Comparison of ENCODE assay signal across 8 cellular contexts in genomic region chr19:47447470-47448359, GRCh38. TPM values are rescaled to one million over a fixed set of nuclear protein-coding genes. Genes with fewer than 3 reads are reported as not detected.
A peak's percentile ranks its signal among the peaks of the same experiment; 100 is the strongest.
DNase-seq lines count a peak whose midpoint lies in the region; ATAC-seq, FAIRE-seq and TF ChIP-seq lines count a peak whose summit lies in the region.

No MANE protein-coding gene starts in this region.

- TF ChIP-seq EP300 in H1 (IDR thresholded peaks at IDR 0.05; ENCODE audit: borderline replicate concordance in 1 of 2, low read depth in 2 of 2, low read length in 2 of 2), result no peak

- peaks cover 2 to 19% of the 10 kb centered on the region in 2 experiments for H4K20me1 ChIP-seq in H1 (replicated peaks in 1 of 2; ENCODE audit: control insufficient read depth in 1 of 2, insufficient read depth in 2 of 2, low read length in 2 of 2)

- H3K27me3 ChIP-seq in CD4-positive, alpha-beta T cell (ENCODE audit: control insufficient read depth, insufficient read depth, low read length), result peaks cover 31% of the 10 kb centered on the region
- peaks cover 0 to 9% (median 9%) of the 10 kb centered on the region in 4 experiments; a peak in 5 of 7 replicates for H3K27me3 ChIP-seq in H1 (replicated peaks in 1 of 4; ENCODE audit: control insufficient read depth in 3 of 4, extremely low read depth in 1 of 4, insufficient read depth in 3 of 4, low read length in 3 of 4)
- H3K27me3 ChIP-seq in muscle layer of duodenum (ENCODE audit: low read depth, low read length), result peaks cover 49% of the 10 kb centered on the region

- peak overlapping the region; percentile 79 for H3K4me3 Mint-ChIP-seq in CD4-positive, alpha-beta T cell
- H3K4me3 Mint-ChIP-seq in activated CD4-positive, alpha-beta memory T cell treated with anti-CD3 and anti-CD28 coated beads, Interleukin-2, amount 10 ng/mL, durations not matched to agents 7 days and 5 days, result peak overlapping the region; percentile 46
- H3K4me3 Mint-ChIP-seq in type B pancreatic cell, result peak overlapping the region; percentile 78

- peak overlapping the region; percentile 79 to 89 for H3K4me2 ChIP-seq in H1 (ENCODE audit: insufficient read depth in 1 of 2, low read depth in 2 of 2, low read length in 2 of 2)

- peak in 8 of 10 experiments; percentile 28 to 61 (median 53) for DNase-seq in CD4-positive, alpha-beta T cell
- DNase-seq in NCI-H1092 (lab: John Stamatoyannopoulos, UW), result peak; percentile 31
- peak; percentile 74 for DNase-seq in activated CD4-positive, alpha-beta memory T cell treated with anti-CD3 and anti-CD28 coated beads, Interleukin-2, amount 10 ng/mL, durations not matched to agents 7 days and 5 days
- DNase-seq in H1 (ENCODE audit: low read depth in 1 of 2, low spot score in 2 of 2), result peak; percentile 95 to 100
- DNase-seq in type B pancreatic cell (ENCODE audit: extremely low spot score, unreplicated experiment), result peak; percentile 85
- DNase-seq in SKM-1 (lab: John Stamatoyannopoulos, UW; ENCODE audit: unreplicated experiment), result no peak
- DNase-seq in DMS79 treated with DMSO at 0.1 percent for 48 hours (lab: John Stamatoyannopoulos, UW), result no peak

- no peaks in the 10 kb centered on the region for H3K36me3 Mint-ChIP-seq in CD4-positive, alpha-beta T cell (ENCODE audit: low read depth)
- no peaks in the 10 kb centered on the region for H3K36me3 Mint-ChIP-seq in activated CD4-positive, alpha-beta memory T cell treated with anti-CD3 and anti-CD28 coated beads, Interleukin-2, amount 10 ng/mL, durations not matched to agents 7 days and 5 days (ENCODE audit: low read depth)
- H3K36me3 Mint-ChIP-seq in type B pancreatic cell, result no peaks in the 10 kb centered on the region

- intact Hi-C loops in CD4-positive, alpha-beta T cell (cut with DNase I, micrococcal nuclease), result loop anchor here (2.0 to 5.0 kb wide), 2 partner anchors 35 to 67 kb away; partner anchors contain the start of genes KPTN (in 1 of the 2) and NAPA (in 1 of the 2)

- H3K36me3 ChIP-seq in H1 (ENCODE audit: control insufficient read depth in 2 of 4, insufficient read depth in 4 of 4, low read length in 3 of 4) (no peaks in the 10 kb centered on the region), muscle layer of duodenum (ENCODE audit: control insufficient read depth in 1 of 2, insufficient read depth in 2 of 2, low read length in 2 of 2) (peaks cover 0 to 3% of the 10 kb centered on the region in 2 donors)

- H3K79me1 ChIP-seq in H1 (ENCODE audit: low read depth, low read length), result no peaks in the 10 kb centered on the region; the same call in 1 of the 2 replicates

- peak overlapping the region; percentile 76; the same call in 1 of the 2 replicates for H3K18ac ChIP-seq in H1 (ENCODE audit: extremely low read depth, low read length)

- H3K14ac ChIP-seq in H1 (ENCODE audit: insufficient read length), result no peak overlapping the region

- no peak overlapping the region for H2AFZ ChIP-seq in H1 (ENCODE audit: low read length)

- no peak overlapping the region for H2BK120ac ChIP-seq in H1 (replicated peaks; ENCODE audit: low read depth, low read length)

- no peaks in the 10 kb centered on the region for H3K79me2 ChIP-seq in H1 (ENCODE audit: control insufficient read depth in 1 of 2, insufficient read depth in 2 of 2, low read length in 2 of 2)

- H3K9me3 Mint-ChIP-seq in CD4-positive, alpha-beta T cell, result no peaks in the 10 kb centered on the region
- no peaks in the 10 kb centered on the region for H3K9me3 Mint-ChIP-seq in activated CD4-positive, alpha-beta memory T cell treated with anti-CD3 and anti-CD28 coated beads, Interleukin-2, amount 10 ng/mL, durations not matched to agents 7 days and 5 days
- H3K9me3 Mint-ChIP-seq in type B pancreatic cell, result no peaks in the 10 kb centered on the region

- no peak overlapping the region for H3K27ac ChIP-seq in CD4-positive, alpha-beta T cell (ENCODE audit: low read depth, low read length)
- peak overlapping the region; percentile 56; the same call in 1 of the 2 replicates for H3K27ac ChIP-seq in H1 (ENCODE audit: low read depth, low read length)
- H3K27ac ChIP-seq in muscle layer of duodenum (ENCODE audit: low read length), result no peak overlapping the region

- no peak overlapping the region for H3K23ac ChIP-seq in H1 (ENCODE audit: insufficient read length)

- CTCF ChIA-PET in CD4-positive, alpha-beta T cell (lab: Charles Lee), result interaction anchor here (0.7 to 3.6 kb wide), 5 partner anchors 11 to 252 kb away, joined by 3 to 13 read pairs (median 3); partner anchors contain the start of genes DHX34 and NAPA
- CTCF ChIA-PET in activated CD4-positive, alpha-beta memory T cell treated with anti-CD3 and anti-CD28 coated beads, Interleukin-2, amount 10 ng/mL, durations not matched to agents 7 days and 5 days (lab: Charles Lee), result interaction anchor here (0.9 to 2.4 kb wide), 2 partner anchors 11 to 13 kb away, joined by 3 to 14 read pairs; no protein-coding TSS in a partner anchor
- CTCF ChIA-PET in H1 (lab: Charles Lee; ENCODE audit: partially characterized antibody), result interaction anchor here (0.8 to 24.5 kb wide), 9 partner anchors 11 to 260 kb away, joined by 3 to 436 read pairs (median 7); partner anchors contain the start of genes EHD2 and KPTN

- peak; percentile 64 for ATAC-seq in CD4-positive, alpha-beta T cell (ENCODE audit: poor library complexity)

- H4K5ac ChIP-seq in H1 (ENCODE audit: insufficient read length, low read depth, low read length), result peak overlapping the region; percentile 21

- no peak overlapping the region for H3K56ac ChIP-seq in H1 (replicated peaks; ENCODE audit: insufficient read length, low read depth, low read length)

- H2BK12ac ChIP-seq in H1 (ENCODE audit: low read depth, low read length), result no peak overlapping the region

- peak overlapping the region; percentile 85 for H3K4ac ChIP-seq in H1 (replicated peaks; ENCODE audit: insufficient read length, low read depth, low read length)

- TF ChIP-seq RAD21 in H1 (IDR thresholded peaks at IDR 0.05 in 1 of 2, conservative IDR thresholded peaks at IDR 0.05 in 1 of 2; ENCODE audit: low read depth in 2 of 2, low read length in 2 of 2), result no peak

- no peak overlapping the region for H3K27ac Mint-ChIP-seq in CD4-positive, alpha-beta T cell
- H3K27ac Mint-ChIP-seq in activated CD4-positive, alpha-beta memory T cell treated with anti-CD3 and anti-CD28 coated beads, Interleukin-2, amount 10 ng/mL, durations not matched to agents 7 days and 5 days, result no peak overlapping the region
- H3K27ac Mint-ChIP-seq in type B pancreatic cell, result peak overlapping the region; percentile 90

- H2BK20ac ChIP-seq in H1 (ENCODE audit: low read length), result no peak overlapping the region

- 2% methylated on average over 55 of the region's 95 CpGs; no CpG with 5 or more reads in 1 of the 2 experiments for WGBS in H1 (ENCODE audit: extremely low coverage in 1 of 2, insufficient coverage in 1 of 2, insufficient read length in 1 of 2, insufficient replicate concordance in 2 of 2, low coverage in 1 of 2, low lambda C conversion rate in 2 of 2, missing lambda C conversion rate in 1 of 2), 2 experiments

- no peak for TF ChIP-seq POLR2A in H1 (IDR thresholded peaks at IDR 0.05; ENCODE audit: control extremely low read depth in 1 of 2, low read depth in 2 of 2, low read length in 2 of 2)

- POLR2A ChIA-PET in CD4-positive, alpha-beta T cell (lab: Charles Lee), result interaction anchor here (0.7 kb wide), 1 partner anchor 11 kb away, joined by 3 read pairs; no protein-coding TSS in a partner anchor
- POLR2A ChIA-PET in activated CD4-positive, alpha-beta memory T cell treated with anti-CD3 and anti-CD28 coated beads, Interleukin-2, amount 10 ng/mL, durations not matched to agents 7 days and 5 days (lab: Charles Lee), result interaction anchor here (0.9 to 1.2 kb wide), 2 partner anchors 15 to 36 kb away, joined by 3 to 8 read pairs; partner anchors contain the start of gene KPTN
- POLR2A ChIA-PET in H1 (lab: Charles Lee; ENCODE audit: partially characterized antibody), result interaction anchor here (0.6 to 3.8 kb wide), 22 partner anchors 8 to 318 kb away, joined by 3 to 29 read pairs (median 4); partner anchors contain the start of genes DHX34, KPTN and SLC8A2

- H4K8ac ChIP-seq in H1 (ENCODE audit: extremely low read depth, insufficient read depth, low read length), result peak overlapping the region; percentile 91

- peak overlapping the region; percentile 94 for H2BK5ac ChIP-seq in H1 (ENCODE audit: low read depth, low read length)

- no peaks in the 10 kb centered on the region for H3K9me3 ChIP-seq in CD4-positive, alpha-beta T cell (ENCODE audit: control insufficient read depth, low read length)
- H3K9me3 ChIP-seq in H1 (ENCODE audit: insufficient read depth in 2 of 2, low read depth in 1 of 2, low read length in 1 of 2), result no peaks in the 10 kb centered on the region
- no peaks in the 10 kb centered on the region for H3K9me3 ChIP-seq in muscle layer of duodenum (ENCODE audit: control insufficient read depth in 1 of 2, low read length in 2 of 2)

- peak; percentile 69 for FAIRE-seq in H1 (lab: Jason Lieb, UNC)

- peak overlapping the region; percentile 83; the same call in 1 of the 2 replicates for H2BK15ac ChIP-seq in H1 (ENCODE audit: low read length)

- H4K91ac ChIP-seq in H1 (replicated peaks; ENCODE audit: insufficient read length, low read length), result peak overlapping the region; percentile 100

- H3K9ac ChIP-seq in H1 (replicated peaks in 1 of 4; ENCODE audit: extremely low read depth in 1 of 4, low read depth in 3 of 4, low read length in 3 of 4), result peak overlapping the region in 1 of 4 experiments; percentile 6; a peak in 3 of 7 replicates

- peaks cover 53% of the 10 kb centered on the region for H3K4me1 Mint-ChIP-seq in CD4-positive, alpha-beta T cell (ENCODE audit: low read depth)
- H3K4me1 Mint-ChIP-seq in activated CD4-positive, alpha-beta memory T cell treated with anti-CD3 and anti-CD28 coated beads, Interleukin-2, amount 10 ng/mL, durations not matched to agents 7 days and 5 days, result peaks cover 45% of the 10 kb centered on the region
- peaks cover 9% of the 10 kb centered on the region for H3K4me1 Mint-ChIP-seq in type B pancreatic cell (ENCODE audit: unreplicated experiment)

- H3K23me2 ChIP-seq in H1 (ENCODE audit: low read depth, low read length), result peaks cover 18% of the 10 kb centered on the region; the same call in 1 of the 2 replicates

- peak overlapping the region; percentile 56 to 79 (median 70) for H3K4me3 ChIP-seq in H1 (ENCODE audit: extremely low read depth in 1 of 4, insufficient read depth in 2 of 4, low read depth in 3 of 4, low read length in 4 of 4)
- peak overlapping the region; percentile 21 to 48 for H3K4me3 ChIP-seq in muscle layer of duodenum (ENCODE audit: low read depth in 1 of 2, low read length in 2 of 2)

- 0 out of 2 replicates have a peak overlapping the region, but pooled peaks have one; percentile 5 for H2AK5ac ChIP-seq in H1 (ENCODE audit: low read depth, low read length)

- H3K4me1 ChIP-seq in H1 (replicated peaks in 1 of 4; ENCODE audit: control insufficient read depth in 3 of 4, insufficient read depth in 4 of 4, low read length in 3 of 4) (peaks cover 7 to 18% (median 11%) of the 10 kb centered on the region in 4 experiments), muscle layer of duodenum (ENCODE audit: control insufficient read depth in 1 of 2, insufficient read depth in 2 of 2, low read length in 2 of 2) (peaks cover 6 to 18% of the 10 kb centered on the region in 2 donors)

- H3K27me3 Mint-ChIP-seq in CD4-positive, alpha-beta T cell, result peaks cover 71% of the 10 kb centered on the region
- peaks cover 66% of the 10 kb centered on the region for H3K27me3 Mint-ChIP-seq in activated CD4-positive, alpha-beta memory T cell treated with anti-CD3 and anti-CD28 coated beads, Interleukin-2, amount 10 ng/mL, durations not matched to agents 7 days and 5 days
- H3K27me3 Mint-ChIP-seq in type B pancreatic cell, result peaks cover 89% of the 10 kb centered on the region

- TF ChIP-seq CTCF in CD4-positive, alpha-beta T cell (IDR thresholded peaks at IDR 0.05), result no peak
- TF ChIP-seq CTCF in H1 (IDR thresholded peaks at IDR 0.05; ENCODE audit: control extremely low read depth in 1 of 3, insufficient read depth in 1 of 3, low read depth in 1 of 3, low read length in 3 of 3) (peak in 1 of 3 experiments; percentile 0; a peak in 1 of 4 replicates), type B pancreatic cell (conservative IDR thresholded peaks at IDR 0.05) (no peak)

RNA-seq across cellular contexts. Expression of gene SLC8A2, which starts 24.0 kb away (rescaled TPM):
- total RNA-seq in CD4-positive, alpha-beta T cell, result not detected
- total RNA-seq in activated CD4-positive, alpha-beta memory T cell treated with anti-CD3 and anti-CD28 coated beads, Interleukin-2, amount 10 ng/mL, durations not matched to agents 7 days and 5 days, result not detected
- 7.3 and 8.3 TPM in 2 replicates for total RNA-seq in H1 (2021; fragmentation: NEBNext Ultra II Directional; extraction: Animal tissue kit (Norgen Biotek cat#: 25700))
- polyA plus RNA-seq in H1 (2011; rRNA removed), result 12.4 and 15.7 TPM in 2 replicates
- polyA plus RNA-seq in H1 (2011; cell fraction: cytosol; rRNA removed), result 9.3 TPM
- 16.6 TPM for polyA plus RNA-seq in H1 (2011; cell fraction: nucleus; rRNA removed)
- 7.1 to 14.9 TPM (median 11.4 TPM) in 4 replicates for polyA plus RNA-seq in H1 (2012, experiment 1 of 2)
- 6.9 TPM for polyA plus RNA-seq in H1 (2012, experiment 2 of 2)
- 6.6 TPM for polyA plus RNA-seq in H1 (2013, experiment 1 of 2)
- 6.1 TPM for polyA plus RNA-seq in H1 (2013, experiment 2 of 2)
- 27.9 and 30.5 TPM in 2 replicates for polyA minus RNA-seq in H1 (2011; rRNA and poly(A)+ RNA removed)
- 12.6 TPM for polyA minus RNA-seq in H1 (2011; cell fraction: cytosol; rRNA and poly(A)+ RNA removed)
- 9.7 TPM for polyA minus RNA-seq in H1 (2011; cell fraction: nucleus; rRNA and poly(A)+ RNA removed)
- 1.2 and 1.3 TPM in 2 replicates for total RNA-seq in type B pancreatic cell (ENCODE audit: low replicate concordance)

RNA-seq across cellular contexts. Expression of gene MEIS3, which starts 28.4 kb away (rescaled TPM):
- under 1 TPM in 1 of 2 experiments, not detected in 1; 0.47 TPM for total RNA-seq in CD4-positive, alpha-beta T cell
- total RNA-seq in activated CD4-positive, alpha-beta memory T cell treated with anti-CD3 and anti-CD28 coated beads, Interleukin-2, amount 10 ng/mL, durations not matched to agents 7 days and 5 days, result under 1 TPM in 1 of 2 experiments, not detected in 1; 0.18 TPM
- 27.4 and 28.2 TPM in 2 replicates for total RNA-seq in H1 (2021; fragmentation: NEBNext Ultra II Directional; extraction: Animal tissue kit (Norgen Biotek cat#: 25700))
- 24.5 and 34.0 TPM in 2 replicates for polyA plus RNA-seq in H1 (2011; rRNA removed)
- 25.2 TPM for polyA plus RNA-seq in H1 (2011; cell fraction: cytosol; rRNA removed)
- polyA plus RNA-seq in H1 (2011; cell fraction: nucleus; rRNA removed), result 40.6 TPM
- 21.5 to 39.7 TPM (median 35.7 TPM) in 4 replicates for polyA plus RNA-seq in H1 (2012, experiment 1 of 2)
- 30.6 TPM for polyA plus RNA-seq in H1 (2012, experiment 2 of 2)
- polyA plus RNA-seq in H1 (2013, experiment 1 of 2), result 36.7 TPM
- 36.5 TPM for polyA plus RNA-seq in H1 (2013, experiment 2 of 2)
- polyA minus RNA-seq in H1 (2011; rRNA and poly(A)+ RNA removed), result 11.1 TPM in 2 replicates
- 12.3 TPM for polyA minus RNA-seq in H1 (2011; cell fraction: cytosol; rRNA and poly(A)+ RNA removed)
- polyA minus RNA-seq in H1 (2011; cell fraction: nucleus; rRNA and poly(A)+ RNA removed), result 11.0 TPM
- total RNA-seq in type B pancreatic cell (ENCODE audit: low replicate concordance), result 29.2 and 43.2 TPM in 2 replicates

RNA-seq across cellular contexts. Expression of gene KPTN, which starts 36.3 kb away (rescaled TPM):
- total RNA-seq in CD4-positive, alpha-beta T cell, result 1 to 10 TPM; 3.6 to 4.5 TPM
- total RNA-seq in activated CD4-positive, alpha-beta memory T cell treated with anti-CD3 and anti-CD28 coated beads, Interleukin-2, amount 10 ng/mL, durations not matched to agents 7 days and 5 days, result 1 to 10 TPM; 6.6 to 7.7 TPM
- total RNA-seq in H1 (2021; fragmentation: NEBNext Ultra II Directional; extraction: Animal tissue kit (Norgen Biotek cat#: 25700)), result 23.6 and 28.0 TPM in 2 replicates
- 31.3 and 45.2 TPM in 2 replicates for polyA plus RNA-seq in H1 (2011; rRNA removed)
- 29.4 TPM for polyA plus RNA-seq in H1 (2011; cell fraction: cytosol; rRNA removed)
- polyA plus RNA-seq in H1 (2011; cell fraction: nucleus; rRNA removed), result 57.8 TPM
- polyA plus RNA-seq in H1 (2012, experiment 1 of 2), result 22.6 to 33.3 TPM (median 31.1 TPM) in 4 replicates
- polyA plus RNA-seq in H1 (2012, experiment 2 of 2), result 27.0 TPM
- 24.6 TPM for polyA plus RNA-seq in H1 (2013, experiment 1 of 2)
- 23.7 TPM for polyA plus RNA-seq in H1 (2013, experiment 2 of 2)
- polyA minus RNA-seq in H1 (2011; rRNA and poly(A)+ RNA removed), result 14.6 and 16.5 TPM in 2 replicates
- 6.9 TPM for polyA minus RNA-seq in H1 (2011; cell fraction: cytosol; rRNA and poly(A)+ RNA removed)
- polyA minus RNA-seq in H1 (2011; cell fraction: nucleus; rRNA and poly(A)+ RNA removed), result 9.3 TPM
- total RNA-seq in type B pancreatic cell (ENCODE audit: low replicate concordance), result 9.6 and 21.2 TPM in 2 replicates

Comparison
In these comparisons a context has a peak if more than half of its experiments do, and no peak if none do; other contexts are left out.
1. DNase-seq: peak in CD4-positive, alpha-beta T cell (8 of 10), NCI-H1092 (single experiment), activated CD4-positive, alpha-beta memory T cell treated with anti-CD3 and anti-CD28 coated beads, Interleukin-2, amount 10 ng/mL, durations not matched to agents 7 days and 5 days (single experiment), H1 (2 of 2) and type B pancreatic cell (single experiment); none in SKM-1 (single experiment) and DMS79 treated with DMSO at 0.1 percent for 48 hours (single experiment).
2. RNA of gene MEIS3, which starts 28.4 kb away (total RNA-seq): 29.2 to 43.2 TPM in type B pancreatic cell and 27.4 to 28.2 TPM in H1; 0.47 TPM in CD4-positive, alpha-beta T cell and 0.18 TPM in activated CD4-positive, alpha-beta memory T cell treated with anti-CD3 and anti-CD28 coated beads, Interleukin-2, amount 10 ng/mL, durations not matched to agents 7 days and 5 days; every median in the first group is over 10 times any median in the second.
3. Peak in every context shown above with its lines, with median percentiles within 50 percentile points of each other: H3K4me3 Mint-ChIP-seq.